Comparison of ENCODE assay signal across 8 cellular contexts in the genomic region with DNA sequence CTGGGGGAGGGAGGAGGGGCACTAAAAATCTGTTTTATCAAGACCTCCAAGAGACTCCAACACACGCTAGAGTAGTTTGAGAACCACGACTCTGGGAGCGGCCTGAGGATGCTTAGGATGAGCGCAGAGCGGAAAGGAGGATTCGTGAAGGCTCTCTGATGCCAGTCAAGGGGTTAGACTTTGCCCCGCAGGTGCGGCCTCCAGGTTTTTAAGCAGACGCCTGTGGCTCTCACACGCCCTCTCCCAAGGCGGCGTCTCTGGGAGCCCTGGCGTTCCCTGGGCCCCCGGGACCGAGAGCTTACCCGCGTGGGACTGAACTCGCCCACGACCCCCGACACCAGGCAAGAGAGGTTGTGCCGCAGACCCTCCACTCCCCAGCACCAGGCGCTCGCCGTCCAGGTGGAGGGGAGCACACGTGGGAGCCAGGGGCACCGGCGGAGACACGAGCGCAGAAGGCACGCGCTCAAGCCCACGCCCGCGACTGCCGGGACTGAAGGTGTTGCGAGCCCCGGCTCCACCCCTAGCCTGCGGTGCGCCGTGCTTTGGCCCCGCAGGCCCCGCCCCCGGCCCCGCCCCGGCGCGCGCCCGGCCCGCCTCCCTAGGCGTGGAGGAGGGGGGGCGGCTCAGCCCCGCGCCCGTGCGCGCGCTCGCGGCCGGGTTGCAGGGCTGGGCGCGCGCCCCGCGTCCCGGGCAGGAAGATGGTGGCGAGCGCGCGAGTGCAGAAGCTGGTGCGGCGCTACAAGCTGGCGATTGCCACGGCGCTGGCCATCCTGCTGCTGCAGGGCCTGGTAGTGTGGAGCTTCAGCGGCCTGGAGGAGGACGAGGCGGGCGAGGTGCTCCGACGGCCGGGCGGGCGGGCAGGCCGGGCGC. TPM values are rescaled to one million over a fixed set of nuclear protein-coding genes. Genes with fewer than 3 reads are reported as not detected.
DNase-seq lines count a peak whose midpoint lies in the region; ATAC-seq and TF ChIP-seq lines count a peak whose summit lies in the region.

A gene (plus strand): TSS at position 684 of the 870 bp plus-strand sequence. CDS start 15 bp downstream, at position 699.

- peak within 1 kb of the TSS; percentile 75 for H3K27ac Mint-ChIP-seq in chondrocyte (ENCODE audit: unreplicated experiment)

- ATAC-seq in GM18909 (IDR thresholded peaks at IDR 0.05; ENCODE audit: poor library complexity, unreplicated experiment) (peak; percentile 71), HG03175 (IDR thresholded peaks at IDR 0.05; ENCODE audit: unreplicated experiment) (peak; percentile 78)

- DNase-seq in AG08395 (ENCODE audit: low spot score) (peak; percentile 98), NCI-H446 (lab: John Stamatoyannopoulos, UW) (peak; percentile 61 to 88), chondrocyte (ENCODE audit: low spot score) (no peak), kidney tubule cell (ENCODE audit: low spot score) (peak; percentile 91)
- DNase-seq in activated CD4-positive, alpha-beta T cell treated with anti-CD3 and anti-CD28 coated beads for 24 hours (ENCODE audit: low read depth in 2 of 2): peak; percentile 86 to 89
- peak; percentile 69 to 89 (median 86) for DNase-seq in stimulated activated CD4-positive, alpha-beta T cell treated with anti-CD3 and anti-CD28 coated beads, Interleukin-1b, Interleukin-23, amount 100 ng/mL, for 24 hours (ENCODE audit: low read depth in 4 of 4, low spot score in 1 of 4)

- TF ChIP-seq CTCF in chondrocyte (IDR thresholded peaks at IDR 0.05): no peak

- no peaks in the 10 kb centered on the region for H3K9me3 Mint-ChIP-seq in chondrocyte (ENCODE audit: low read depth)

- peaks cover 34% of the 10 kb centered on the region for H3K4me1 Mint-ChIP-seq in chondrocyte (ENCODE audit: low read depth)

- H3K4me3 Mint-ChIP-seq in chondrocyte (ENCODE audit: unreplicated experiment): peak within 1 kb of the TSS; percentile 95

- no peaks in the 10 kb centered on the region for H3K27me3 Mint-ChIP-seq in chondrocyte (ENCODE audit: low read depth)

- H3K36me3 Mint-ChIP-seq in chondrocyte (ENCODE audit: low read depth): no peaks in the 10 kb centered on the region

RNA-seq across cellular contexts. Expression of the gene that starts here (rescaled TPM):
- total RNA-seq in chondrocyte: 33.5 to 34.1 TPM (median 33.7 TPM) in 3 replicates
